ENCODE assay signal across 8 cellular contexts in genomic region chr14:52961060-52961639, GRCh38. TPM values are rescaled to one million over a fixed set of nuclear protein-coding genes. Genes with fewer than 3 reads are reported as not detected.
DNase-seq lines count a peak whose midpoint lies in the region; ATAC-seq and TF ChIP-seq lines count a peak whose summit lies in the region.

No MANE protein-coding gene starts in this region.

- no peak overlapping the region for H2BK120ac ChIP-seq in H9 (ENCODE audit: low read depth, low read length, poor library complexity, severe bottlenecking)

- H4K5ac ChIP-seq in H9 (ENCODE audit: insufficient read length, low read depth, low read length), result no peak overlapping the region

- H3K79me2 ChIP-seq in H9 (ENCODE audit: insufficient read depth, low read length), result no peaks in the 10 kb centered on the region

- H3K36me3 Mint-ChIP-seq in H9 (ENCODE audit: insufficient read depth in 1 of 3, low read depth in 3 of 3) (peaks cover 2 to 5% (median 4%) of the 10 kb centered on the region in 3 experiments; a peak in 5 of 7 replicates), endodermal cell (ENCODE audit: low read depth) (peaks cover 2% of the 10 kb centered on the region)
- H3K36me3 Mint-ChIP-seq in activated CD4-positive, alpha-beta T cell treated with anti-CD3 and anti-CD28 coated beads, Interleukin-2, amount 10 ng/mL, durations not matched to agents 24 days and 14 days (ENCODE audit: low read depth), result no peaks in the 10 kb centered on the region

- no peak overlapping the region for H3K4me2 ChIP-seq in H9 (ENCODE audit: insufficient read depth, insufficient read length, low read length)

- intact Hi-C loops in activated CD4-positive, alpha-beta T cell treated with anti-CD3 and anti-CD28 coated beads, Interleukin-2, amount 10 ng/mL, durations not matched to agents 24 days and 14 days (cut with micrococcal nuclease), result loop anchor here (1.0 kb wide), 1 partner anchor 138 kb away; no protein-coding TSS in a partner anchor
- intact Hi-C loops in mucosa of descending colon (cut with DNase I, micrococcal nuclease) (loop anchor here (5.0 kb wide), 1 partner anchor 139 kb away; no protein-coding TSS in a partner anchor), thyroid gland (cut with DNase I) (loop anchor here (2.0 kb wide), 1 partner anchor 138 kb away; no protein-coding TSS in a partner anchor)

- H3K4me3 Mint-ChIP-seq in H9 (no peak overlapping the region), endodermal cell (no peak overlapping the region)
- H3K4me3 Mint-ChIP-seq in activated CD4-positive, alpha-beta T cell treated with anti-CD3 and anti-CD28 coated beads, Interleukin-2, amount 10 ng/mL, durations not matched to agents 24 days and 14 days, result no peak overlapping the region

- no peak overlapping the region for H2AK5ac ChIP-seq in H9 (ENCODE audit: insufficient read length, low read length)

- no peak overlapping the region for H3K23ac ChIP-seq in H9 (ENCODE audit: insufficient read length, low read depth, low read length)

- H3K14ac ChIP-seq in H9 (ENCODE audit: insufficient read depth, low read length), result no peak overlapping the region

- ATAC-seq in mucosa of descending colon, result peak; percentile 69
- no peak for ATAC-seq in HG03520 (IDR thresholded peaks at IDR 0.05; ENCODE audit: unreplicated experiment)

- H3K27ac ChIP-seq in H9 (ENCODE audit: insufficient read length, low read depth, low read length), result no peak overlapping the region
- H3K27ac ChIP-seq in endodermal cell (ENCODE audit: low read depth, low read length), result no peak overlapping the region
- H3K27ac ChIP-seq in thyroid gland, result peak overlapping the region in 2 of 3 donors; percentile 62 to 65

- no peak overlapping the region for H3K4ac ChIP-seq in H9 (ENCODE audit: low read depth, low read length)

- TF ChIP-seq CTCF in H9 (conservative IDR thresholded peaks at IDR 0.05) (peak; percentile 79), endodermal cell (conservative IDR thresholded peaks at IDR 0.05) (peak; percentile 83), mucosa of descending colon (IDR thresholded peaks at IDR 0.05) (peak; percentile 22), thyroid gland (IDR thresholded peaks at IDR 0.05) (peak; percentile 41 to 98 (median 88))

- no peaks in the 10 kb centered on the region for H3K9me3 ChIP-seq in H9 (ENCODE audit: control insufficient read depth, low read depth, low read length)
- peaks cover 15% of the 10 kb centered on the region for H3K9me3 ChIP-seq in endodermal cell (ENCODE audit: control insufficient read depth, low read length)
- H3K9me3 ChIP-seq in mucosa of descending colon, result no peaks in the 10 kb centered on the region
- H3K9me3 ChIP-seq in thyroid gland, result no peaks in the 10 kb centered on the region

- no CpG with 5 or more reads among the region's 4 CpGs for WGBS in H9 (ENCODE audit: extremely low coverage, insufficient read length, low lambda C conversion rate)
- 73% methylated on average over 4 of the region's 4 CpGs; no CpG with 5 or more reads in 1 of the 2 experiments for WGBS in endodermal cell (ENCODE audit: insufficient coverage in 1 of 2, insufficient read length in 1 of 2), 2 experiments
- WGBS in thyroid gland, 2 donors, result 40 to 61% methylated on average over 2 to 4 of the region's 4 CpGs

- no peaks in the 10 kb centered on the region for H3K79me1 ChIP-seq in H9 (ENCODE audit: insufficient read depth, low read depth, low read length, poor library complexity, severe bottlenecking)

- H2BK12ac ChIP-seq in H9 (ENCODE audit: insufficient read length, low read depth, low read length), result no peak overlapping the region

- no peak overlapping the region for H3K18ac ChIP-seq in H9 (ENCODE audit: insufficient read length, low read depth, low read length)

- no peak for TF ChIP-seq POLR2A in thyroid gland (IDR thresholded peaks at IDR 0.05)

- H2BK20ac ChIP-seq in H9 (ENCODE audit: low read depth, low read length, poor library complexity, severe bottlenecking), result no peak overlapping the region

- H3K4me1 Mint-ChIP-seq in H9, result peaks cover 15 to 16% of the 10 kb centered on the region in 2 experiments
- H3K4me1 Mint-ChIP-seq in activated CD4-positive, alpha-beta T cell treated with anti-CD3 and anti-CD28 coated beads, Interleukin-2, amount 10 ng/mL, durations not matched to agents 24 days and 14 days, result peaks cover 2% of the 10 kb centered on the region
- peaks cover 20% of the 10 kb centered on the region for H3K4me1 Mint-ChIP-seq in endodermal cell

- peaks cover 4% of the 10 kb centered on the region for H3K4me1 ChIP-seq in H9 (ENCODE audit: insufficient read depth, low read length)
- H3K4me1 ChIP-seq in endodermal cell (ENCODE audit: control insufficient read depth, insufficient read depth, low read length), result no peaks in the 10 kb centered on the region
- no peaks in the 10 kb centered on the region for H3K4me1 ChIP-seq in mucosa of descending colon (ENCODE audit: low read depth)
- peaks cover 4 to 10% of the 10 kb centered on the region in 2 donors for H3K4me1 ChIP-seq in thyroid gland

- no peak overlapping the region for H2BK15ac ChIP-seq in H9 (ENCODE audit: low read depth, low read length)

- no peaks in the 10 kb centered on the region for H4K20me1 ChIP-seq in H9 (ENCODE audit: control insufficient read depth, insufficient read depth, insufficient read length)

- DNase-seq in D341Med (ENCODE audit: low spot score) (peak; percentile 78), H9 (peak; percentile 78), NCI-H2171 treated with DMSO at 0.1 percent for 48 hours (lab: John Stamatoyannopoulos, UW) (peak; percentile 78), endodermal cell (peak; percentile 86), mucosa of descending colon (peak in 2 of 3 donors; percentile 30 to 54), thyroid gland (peak; percentile 66 to 70)
- peak; percentile 80 for DNase-seq in activated CD4-positive, alpha-beta T cell treated with anti-CD3 and anti-CD28 coated beads, Interleukin-2, amount 10 ng/mL, durations not matched to agents 24 days and 14 days

- no peak overlapping the region for H3T11ph ChIP-seq in H9 (ENCODE audit: low read length)

- H3K9ac ChIP-seq in H9 (ENCODE audit: extremely low read depth, insufficient read length, low read length) (no peak overlapping the region), endodermal cell (ENCODE audit: extremely low read depth, low read length, poor library complexity, severe bottlenecking) (no peak overlapping the region)

- H3K27me3 Mint-ChIP-seq in H9 (ENCODE audit: low read depth), result no peaks in the 10 kb centered on the region
- peaks cover 2% of the 10 kb centered on the region for H3K27me3 Mint-ChIP-seq in activated CD4-positive, alpha-beta T cell treated with anti-CD3 and anti-CD28 coated beads, Interleukin-2, amount 10 ng/mL, durations not matched to agents 24 days and 14 days
- no peaks in the 10 kb centered on the region for H3K27me3 Mint-ChIP-seq in endodermal cell (ENCODE audit: insufficient read depth)

- no peak overlapping the region for H2BK5ac ChIP-seq in H9 (ENCODE audit: insufficient read length, low read length)

- H2AFZ ChIP-seq in H9 (ENCODE audit: low read length), result no peak overlapping the region

- no peak overlapping the region for H4K91ac ChIP-seq in H9 (ENCODE audit: insufficient read length, low read depth, low read length)

- H3K56ac ChIP-seq in H9 (ENCODE audit: insufficient read length, low read depth, low read length), result no peak overlapping the region

- H3K23me2 ChIP-seq in H9 (ENCODE audit: insufficient read length, low read depth, low read length, poor library complexity, severe bottlenecking), result no peaks in the 10 kb centered on the region

- H4K8ac ChIP-seq in H9 (replicated peaks; ENCODE audit: insufficient read length, low read depth, low read length), result no peak overlapping the region

- H3K9me3 Mint-ChIP-seq in H9 (peaks cover 4 to 6% of the 10 kb centered on the region in 2 experiments; a peak in 3 of 5 replicates), endodermal cell (peaks cover 5% of the 10 kb centered on the region)
- no peaks in the 10 kb centered on the region for H3K9me3 Mint-ChIP-seq in activated CD4-positive, alpha-beta T cell treated with anti-CD3 and anti-CD28 coated beads, Interleukin-2, amount 10 ng/mL, durations not matched to agents 24 days and 14 days

- H3K27me3 ChIP-seq in H9 (ENCODE audit: insufficient read depth, low read length), result no peaks in the 10 kb centered on the region
- no peaks in the 10 kb centered on the region for H3K27me3 ChIP-seq in endodermal cell (ENCODE audit: control insufficient read depth, insufficient read depth, low read length, poor library complexity, severe bottlenecking)
- H3K27me3 ChIP-seq in thyroid gland, result no peaks in the 10 kb centered on the region

- H3K4me3 ChIP-seq in endodermal cell (ENCODE audit: low read length) (no peak overlapping the region), mucosa of descending colon (no peak overlapping the region), thyroid gland (replicated peaks in 1 of 3) (no peak overlapping the region)

- no peak overlapping the region for H3K27ac Mint-ChIP-seq in H9
- no peak overlapping the region for H3K27ac Mint-ChIP-seq in activated CD4-positive, alpha-beta T cell treated with anti-CD3 and anti-CD28 coated beads, Interleukin-2, amount 10 ng/mL, durations not matched to agents 24 days and 14 days
- peak overlapping the region; percentile 40 for H3K27ac Mint-ChIP-seq in endodermal cell

- H3K36me3 ChIP-seq in endodermal cell (ENCODE audit: control insufficient read depth, insufficient read depth, low read length) (no peaks in the 10 kb centered on the region), mucosa of descending colon (ENCODE audit: low read depth) (no peaks in the 10 kb centered on the region), thyroid gland (no peaks in the 10 kb centered on the region)

RNA-seq across cellular contexts. Expression of gene FERMT2, which starts 10.3 kb away (rescaled TPM):
- total RNA-seq in H9 (2021) (128 and 136 TPM in 2 replicates), endodermal cell (100 to 1,000 TPM; 350 to 377 TPM), mucosa of descending colon (100 to 1,000 TPM in 1 of 3 donors, 10 to 100 TPM in 1, 1 to 10 TPM in 1; 6.9 to 228 (median 22.9) TPM), thyroid gland (10 to 100 TPM; 57.1 to 98.5 (median 74.2) TPM)
- 1.5 and 1.6 TPM in 2 replicates for total RNA-seq in activated CD4-positive, alpha-beta T cell treated with anti-CD3 and anti-CD28 coated beads, Interleukin-2, amount 10 ng/mL, durations not matched to agents 24 days and 14 days
- polyA plus RNA-seq in endodermal cell (2013, experiment 1 of 2), result 103 TPM
- 104 TPM for polyA plus RNA-seq in endodermal cell (2013, experiment 2 of 2)

Comparison
In these comparisons a context has a peak if more than half of its experiments do, and no peak if none do; other contexts are left out.
1. H3K27ac ChIP-seq: peak in thyroid gland (2 of 3); none in H9 (single experiment) and endodermal cell (single experiment).
2. CTCF ChIP-seq: peak in every context shown above with its lines; median percentile 88 in thyroid gland; 83 in endodermal cell; 79 in H9; 22 in mucosa of descending colon.
3. Peak in every context shown above with its lines, with median percentiles within 50 percentile points of each other: DNase-seq.